8 cellular contexts compared by ENCODE assay signal in genomic region chr19:48608798-48609263, GRCh38. TPM values are rescaled to one million over a fixed set of nuclear protein-coding genes. Genes with fewer than 3 reads are reported as not detected.
DNase-seq lines count a peak whose midpoint lies in the region; ATAC-seq and TF ChIP-seq lines count a peak whose summit lies in the region.

No MANE protein-coding gene starts in this region.

- H3F3A ChIP-seq in DOHH2 (ENCODE audit: control insufficient read depth, insufficient read depth) = peaks cover 2% of the 10 kb centered on the region; the same call in 1 of the 2 replicates

- ATAC-seq in HG02759 (IDR thresholded peaks at IDR 0.05; ENCODE audit: unreplicated experiment) = peak; percentile 52
- peak; percentile 83 for ATAC-seq in activated CD8-positive, alpha-beta memory T cell treated with anti-CD3 and anti-CD28 coated beads, Interleukin-2, amount 10 ng/mL, durations not matched to agents 7 days and 5 days

- peaks cover 2% of the 10 kb centered on the region for H3K4me1 Mint-ChIP-seq in activated CD8-positive, alpha-beta memory T cell treated with anti-CD3 and anti-CD28 coated beads, Interleukin-2, amount 10 ng/mL, durations not matched to agents 7 days and 5 days

- H4K20me1 ChIP-seq in DOHH2 (ENCODE audit: control insufficient read depth, insufficient read depth, low read depth, low read length) = no peaks in the 10 kb centered on the region

- no peak overlapping the region for H3K9ac ChIP-seq in skeletal muscle satellite cell (ENCODE audit: low read depth, low read length)

- no peaks in the 10 kb centered on the region for H3K36me3 Mint-ChIP-seq in activated CD8-positive, alpha-beta memory T cell treated with anti-CD3 and anti-CD28 coated beads, Interleukin-2, amount 10 ng/mL, durations not matched to agents 7 days and 5 days

- peak; percentile 75 for DNase-seq in NCI-H82 (lab: John Stamatoyannopoulos, UW)
- DNase-seq in activated CD8-positive, alpha-beta memory T cell treated with anti-CD3 and anti-CD28 coated beads, Interleukin-2, amount 10 ng/mL, durations not matched to agents 7 days and 5 days = peak; percentile 70
- DNase-seq in fibroblast of villous mesenchyme (ENCODE audit: low read depth) = peak; percentile 38
- no peak for DNase-seq in thyroid gland
- no peak for DNase-seq in vagina (ENCODE audit: extremely low spot score in 2 of 2)

- TF ChIP-seq CTCF in DOHH2 (IDR thresholded peaks at IDR 0.05; ENCODE audit: low read depth, low read length, poor library complexity, severe bottlenecking) (peak; percentile 66), fibroblast of villous mesenchyme (IDR thresholded peaks at IDR 0.05; ENCODE audit: insufficient read depth, low read depth, low read length) (peak; percentile 62), thyroid gland (IDR thresholded peaks at IDR 0.05) (peak in 1 of 6 experiments; percentile 26), vagina (IDR thresholded peaks at IDR 0.05) (no peak)

- no peak overlapping the region for H3K4me3 ChIP-seq in DOHH2 (ENCODE audit: low read length)
- H3K4me3 ChIP-seq in fibroblast of villous mesenchyme (ENCODE audit: low read depth, low read length) = no peak overlapping the region
- H3K4me3 ChIP-seq in skeletal muscle satellite cell (ENCODE audit: low read length) = no peak overlapping the region
- no peak overlapping the region for H3K4me3 ChIP-seq in thyroid gland (replicated peaks in 1 of 3)
- H3K4me3 ChIP-seq in vagina = no peak overlapping the region

- H3K9me2 ChIP-seq in DOHH2 (replicated peaks; ENCODE audit: control insufficient read depth, low read length) = no peaks in the 10 kb centered on the region

- CTCF ChIA-PET in activated CD8-positive, alpha-beta memory T cell treated with anti-CD3 and anti-CD28 coated beads, Interleukin-2, amount 10 ng/mL, durations not matched to agents 7 days and 5 days (lab: Charles Lee) = interaction anchor here (0.7 to 3.7 kb wide), 22 partner anchors 8 to 1726 kb away, joined by 3 to 31 read pairs (median 4); partner anchors contain the start of genes RPL18 and SPHK2

- no peak overlapping the region for H3K4me3 Mint-ChIP-seq in activated CD8-positive, alpha-beta memory T cell treated with anti-CD3 and anti-CD28 coated beads, Interleukin-2, amount 10 ng/mL, durations not matched to agents 7 days and 5 days

- intact Hi-C loops in thyroid gland (cut with DNase I) (no loop called here), vagina (cut with DNase I) (no loop called here)

- H3K79me2 ChIP-seq in DOHH2 (ENCODE audit: control insufficient read depth, low read length) = no peaks in the 10 kb centered on the region

- no peak overlapping the region for H3K4me2 ChIP-seq in DOHH2 (ENCODE audit: low read length)
- peak overlapping the region; percentile 46 for H3K4me2 ChIP-seq in skeletal muscle satellite cell (ENCODE audit: low read length)

- H3K9me3 ChIP-seq in DOHH2 (ENCODE audit: control insufficient read depth, insufficient read depth, low read length) (no peaks in the 10 kb centered on the region), skeletal muscle satellite cell (replicated peaks; ENCODE audit: low read length) (no peaks in the 10 kb centered on the region), thyroid gland (no peaks in the 10 kb centered on the region), vagina (no peaks in the 10 kb centered on the region)

- H3K9me3 Mint-ChIP-seq in activated CD8-positive, alpha-beta memory T cell treated with anti-CD3 and anti-CD28 coated beads, Interleukin-2, amount 10 ng/mL, durations not matched to agents 7 days and 5 days (ENCODE audit: low read depth) = no peaks in the 10 kb centered on the region

- no peak for TF ChIP-seq POLR2A in thyroid gland (IDR thresholded peaks at IDR 0.05)
- TF ChIP-seq POLR2A in vagina (IDR thresholded peaks at IDR 0.05) = no peak

- H3K27ac Mint-ChIP-seq in activated CD8-positive, alpha-beta memory T cell treated with anti-CD3 and anti-CD28 coated beads, Interleukin-2, amount 10 ng/mL, durations not matched to agents 7 days and 5 days = peak overlapping the region; percentile 66

- H3K36me3 ChIP-seq in DOHH2 (ENCODE audit: control insufficient read depth, low read length) (peaks cover 11% of the 10 kb centered on the region), skeletal muscle satellite cell (ENCODE audit: insufficient read depth, low read length) (peaks cover 4% of the 10 kb centered on the region), thyroid gland (no peaks in the 10 kb centered on the region), vagina (no peaks in the 10 kb centered on the region)

- H3K27me3 ChIP-seq in DOHH2 (ENCODE audit: control insufficient read depth, low read length) = no peaks in the 10 kb centered on the region
- H3K27me3 ChIP-seq in skeletal muscle satellite cell (ENCODE audit: control insufficient read depth, insufficient read depth, low read length) = no peaks in the 10 kb centered on the region
- no peaks in the 10 kb centered on the region for H3K27me3 ChIP-seq in thyroid gland
- no peaks in the 10 kb centered on the region for H3K27me3 ChIP-seq in vagina

- 0 out of 2 replicates have a peak, but pooled peaks cover 3% of the 10 kb centered on the region for H3K4me1 ChIP-seq in DOHH2 (ENCODE audit: control insufficient read depth, low read length)
- peaks cover 12% of the 10 kb centered on the region for H3K4me1 ChIP-seq in skeletal muscle satellite cell (ENCODE audit: control insufficient read depth, insufficient read depth, low read length)
- no peaks in the 10 kb centered on the region for H3K4me1 ChIP-seq in thyroid gland
- H3K4me1 ChIP-seq in vagina = no peaks in the 10 kb centered on the region

- H3K27ac ChIP-seq in DOHH2 (ENCODE audit: low read depth, low read length) (no peak overlapping the region), thyroid gland (no peak overlapping the region), vagina (no peak overlapping the region)

- H3K27me3 Mint-ChIP-seq in activated CD8-positive, alpha-beta memory T cell treated with anti-CD3 and anti-CD28 coated beads, Interleukin-2, amount 10 ng/mL, durations not matched to agents 7 days and 5 days = no peaks in the 10 kb centered on the region

- 21 to 28% methylated on average over 9 of the region's 9 CpGs for WGBS in thyroid gland, 2 donors

RNA-seq across cellular contexts. Expression of gene SPACA4, which starts 2.3 kb away (rescaled TPM):
- total RNA-seq in activated CD8-positive, alpha-beta memory T cell treated with anti-CD3 and anti-CD28 coated beads, Interleukin-2, amount 10 ng/mL, durations not matched to agents 7 days and 5 days = not detected
- total RNA-seq in fibroblast of villous mesenchyme (not detected in 2 replicates), thyroid gland (under 1 TPM in 1 of 4 donors, not detected in 3; 0.67 TPM), vagina (3.9 TPM)
- not detected in 2 replicates for total RNA-seq in skeletal muscle satellite cell (2012; rRNA removed)

RNA-seq across cellular contexts. Expression of gene FAM83E, which starts 6.0 kb away (rescaled TPM):
- 1 to 10 TPM; 2.8 to 4.1 TPM for total RNA-seq in activated CD8-positive, alpha-beta memory T cell treated with anti-CD3 and anti-CD28 coated beads, Interleukin-2, amount 10 ng/mL, durations not matched to agents 7 days and 5 days
- 0.32 and 1.3 TPM in 2 replicates for total RNA-seq in fibroblast of villous mesenchyme
- under 0.01 and 0.22 TPM in 2 replicates for total RNA-seq in skeletal muscle satellite cell (2012; rRNA removed)
- not detected for total RNA-seq in thyroid gland
- total RNA-seq in vagina = 3.2 TPM

RNA-seq across cellular contexts. Expression of gene RPL18, which starts 10.1 kb away (rescaled TPM):
- total RNA-seq in activated CD8-positive, alpha-beta memory T cell treated with anti-CD3 and anti-CD28 coated beads, Interleukin-2, amount 10 ng/mL, durations not matched to agents 7 days and 5 days = 1,000 to 10,000 TPM; 1,413 to 1,465 TPM
- total RNA-seq in fibroblast of villous mesenchyme (1,548 and 1,575 TPM in 2 replicates), thyroid gland (1,000 to 10,000 TPM; 1,845 to 2,426 (median 1,951) TPM), vagina (2,346 TPM)
- 1,800 and 2,679 TPM in 2 replicates for total RNA-seq in skeletal muscle satellite cell (2012; rRNA removed)

RNA-seq across cellular contexts. Expression of gene SPHK2, which starts 10.5 kb away (rescaled TPM):
- 10 to 100 TPM; 37.3 to 43.4 TPM for total RNA-seq in activated CD8-positive, alpha-beta memory T cell treated with anti-CD3 and anti-CD28 coated beads, Interleukin-2, amount 10 ng/mL, durations not matched to agents 7 days and 5 days
- total RNA-seq in fibroblast of villous mesenchyme = 7.8 and 10.0 TPM in 2 replicates
- 8.7 and 13.2 TPM in 2 replicates for total RNA-seq in skeletal muscle satellite cell (2012; rRNA removed)
- 10 to 100 TPM; 17.1 to 45.4 (median 31.4) TPM for total RNA-seq in thyroid gland
- 19.9 TPM for total RNA-seq in vagina

RNA-seq across cellular contexts. Expression of gene DBP, which starts 28.3 kb away (rescaled TPM):
- 10 to 100 TPM; 11.3 to 18.0 TPM for total RNA-seq in activated CD8-positive, alpha-beta memory T cell treated with anti-CD3 and anti-CD28 coated beads, Interleukin-2, amount 10 ng/mL, durations not matched to agents 7 days and 5 days
- total RNA-seq in fibroblast of villous mesenchyme (6.9 and 7.7 TPM in 2 replicates), thyroid gland (10 to 100 TPM; 18.9 to 32.8 (median 25.1) TPM), vagina (4.9 TPM)
- total RNA-seq in skeletal muscle satellite cell (2012; rRNA removed) = 1.7 and 3.0 TPM in 2 replicates

Comparison
In these comparisons a context has a peak if more than half of its experiments do, and no peak if none do; other contexts are left out.
1. CTCF ChIP-seq: peak in DOHH2 (single experiment) and fibroblast of villous mesenchyme (single experiment); none in vagina (0 of 3).
2. DNase-seq: peak in NCI-H82 (single experiment), activated CD8-positive, alpha-beta memory T cell treated with anti-CD3 and anti-CD28 coated beads, Interleukin-2, amount 10 ng/mL, durations not matched to agents 7 days and 5 days (single experiment) and fibroblast of villous mesenchyme (single experiment); none in thyroid gland (0 of 2) and vagina (0 of 2).